Comparison of ENCODE assay signal across 21 cellular contexts in the genomic region with DNA sequence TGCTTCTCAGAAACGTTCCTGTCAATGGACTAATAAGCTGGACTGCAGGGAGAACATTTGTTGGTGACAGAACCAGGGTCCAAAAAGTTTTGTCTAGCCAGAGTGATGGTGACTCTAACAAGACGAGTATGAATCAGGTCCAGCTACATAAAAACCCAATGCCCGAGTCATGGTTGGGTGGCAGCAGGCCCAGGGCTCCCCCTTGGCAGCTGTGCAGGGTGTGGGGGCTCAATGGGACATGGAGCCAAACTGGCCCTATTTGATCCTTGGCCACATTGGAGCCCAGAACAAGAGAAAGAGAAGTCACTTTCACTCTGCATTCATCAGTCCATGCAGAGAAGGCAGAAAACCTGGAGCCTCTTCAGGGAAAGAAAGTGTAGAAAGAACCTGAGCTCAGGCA.
"Had no signal": no experiment of that assay in that cellular context is flagged by ENCODE, and none has a peak within 500 bp of the region (broad histone marks: within the 10 kb centered on the region; RNA-seq: fewer than 3 reads in every experiment).

No MANE protein-coding gene starts in this region.

- H3K4me1 ChIP-seq: foreskin keratinocyte, testis had no signal

- H3K36me3 ChIP-seq: neural progenitor cell, ovary, right lobe of liver, spleen, tibial nerve, upper lobe of right lung had no signal

- H3K27me3 ChIP-seq: hepatocyte, neural progenitor cell, ovary, right lobe of liver, spleen, testis, tibial nerve, upper lobe of right lung had no signal

- H3K4me3 ChIP-seq: hepatocyte, neural progenitor cell, ovary, right lobe of liver, spleen, testis, tibial nerve, upper lobe of right lung had no signal

- H3K9me3 ChIP-seq: ovary, right lobe of liver, spleen, testis, tibial nerve, upper lobe of right lung had no signal

- H3K4me3 Mint-ChIP-seq: dendritic cell treated with granulocyte-macrophage colony-stimulating factor and Interleukin-4, amounts not matched to agents 40 ng/mL and 50 ng/mL, for 4 days; mesothelial cell of epicardium; natural killer cell treated with Interleukin-12 subunit alpha and Interleukin-12 subunit beta and Interleukin-15 and Interleukin-18, amount 100 ng/mL, for 72 hours; neural progenitor cell; stimulated activated memory B cell treated with anti-CD40 and anti-IgM and Interleukin-4, amounts not matched to agents 10 μg/mL and 1 μg/mL and 100 μg/mL, for 72 hours; stimulated activated naive CD8-positive, alpha-beta T cell treated with anti-CD3 and anti-CD28 coated beads, Interleukin-15, Interleukin-2, amounts not matched to agents 100 ng/mL and 50 ng/mL, for 24 hours had no signal

- H3K27ac ChIP-seq: foreskin keratinocyte, hepatocyte, neural progenitor cell, ovary, right lobe of liver, spleen, testis, tibial nerve, upper lobe of right lung had no signal

- H3K9ac ChIP-seq: neural progenitor cell had no signal

- H3K9me3 Mint-ChIP-seq: dendritic cell treated with granulocyte-macrophage colony-stimulating factor and Interleukin-4, amounts not matched to agents 40 ng/mL and 50 ng/mL, for 4 days; mesothelial cell of epicardium; natural killer cell treated with Interleukin-12 subunit alpha and Interleukin-12 subunit beta and Interleukin-15 and Interleukin-18, amount 100 ng/mL, for 72 hours; neural progenitor cell; stimulated activated memory B cell treated with anti-CD40 and anti-IgM and Interleukin-4, amounts not matched to agents 10 μg/mL and 1 μg/mL and 100 μg/mL, for 72 hours; stimulated activated naive CD8-positive, alpha-beta T cell treated with anti-CD3 and anti-CD28 coated beads, Interleukin-15, Interleukin-2, amounts not matched to agents 100 ng/mL and 50 ng/mL, for 24 hours had no signal

- H3K27ac Mint-ChIP-seq: dendritic cell treated with granulocyte-macrophage colony-stimulating factor and Interleukin-4, amounts not matched to agents 40 ng/mL and 50 ng/mL, for 4 days; mesothelial cell of epicardium; neural progenitor cell; stimulated activated memory B cell treated with anti-CD40 and anti-IgM and Interleukin-4, amounts not matched to agents 10 μg/mL and 1 μg/mL and 100 μg/mL, for 72 hours; stimulated activated naive CD8-positive, alpha-beta T cell treated with anti-CD3 and anti-CD28 coated beads, Interleukin-15, Interleukin-2, amounts not matched to agents 100 ng/mL and 50 ng/mL, for 24 hours had no signal

- ATAC-seq: foreskin keratinocyte; left colon; natural killer cell treated with Interleukin-12 subunit alpha and Interleukin-12 subunit beta and Interleukin-15 and Interleukin-18, amount 100 ng/mL, for 72 hours; right lobe of liver; upper lobe of right lung had no signal

- DNase-seq: erythroblast; foreskin keratinocyte; left colon; mammary epithelial cell; nucleus accumbens; ovary; right lobe of liver; stimulated activated CD4-positive, alpha-beta T cell treated with anti-CD3 and anti-CD28 coated beads, Interleukin-15, amount 100 ng/mL, for 24 hours; stimulated activated CD4-positive, alpha-beta T cell treated with anti-CD3 and anti-CD28 coated beads, Interleukin-1b, Interleukin-23, amount 100 ng/mL, for 48 hours; stimulated activated CD4-positive, alpha-beta T cell treated with anti-CD3 and anti-CD28 coated beads, Interleukin-4, amount 100 ng/mL, for 24 hours; testis had no signal

- H3K36me3 Mint-ChIP-seq: mesothelial cell of epicardium; natural killer cell treated with Interleukin-12 subunit alpha and Interleukin-12 subunit beta and Interleukin-15 and Interleukin-18, amount 100 ng/mL, for 72 hours; neural progenitor cell; stimulated activated memory B cell treated with anti-CD40 and anti-IgM and Interleukin-4, amounts not matched to agents 10 μg/mL and 1 μg/mL and 100 μg/mL, for 72 hours had no signal
